In the genomic region with DNA sequence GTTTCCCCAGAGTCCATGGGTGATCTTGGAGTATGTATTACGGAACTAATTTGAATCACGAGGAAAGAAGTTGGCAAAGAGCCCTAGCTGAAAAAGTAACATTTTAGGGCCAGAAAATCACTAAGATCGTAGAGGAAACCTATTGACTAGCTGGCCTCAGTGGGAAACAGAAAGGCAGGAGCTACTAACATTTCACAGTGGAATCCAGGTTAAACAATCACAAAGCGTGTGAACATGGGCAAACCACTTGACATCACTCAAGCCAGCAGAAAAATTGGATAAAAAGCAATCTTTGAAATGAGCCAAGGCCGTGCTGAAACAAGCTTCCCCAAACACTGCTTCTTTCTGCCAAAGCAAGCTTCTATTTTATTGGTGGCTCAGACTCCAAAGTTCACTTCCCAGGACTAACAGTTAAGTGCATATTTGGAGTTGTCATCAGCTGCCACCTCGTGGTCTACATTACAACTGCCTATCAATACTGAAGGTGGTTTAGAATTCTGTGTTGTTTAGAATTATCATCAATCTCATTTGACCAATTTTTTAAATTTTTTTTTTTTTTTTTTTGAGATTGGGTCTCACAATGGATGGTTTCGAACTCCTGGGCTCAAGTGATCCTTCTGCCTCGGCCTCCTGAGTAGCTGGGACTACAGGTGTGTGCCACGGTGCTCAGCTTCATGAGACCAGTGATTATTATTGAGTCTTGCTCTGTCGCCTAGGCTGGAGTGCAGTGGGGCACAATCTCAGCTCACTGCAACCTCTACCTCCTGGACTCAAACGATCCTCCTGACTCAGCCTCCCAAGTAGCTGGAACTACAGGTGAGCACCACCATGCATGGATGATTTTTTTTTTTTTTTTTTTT, we compare ENCODE assay signal across 8 cellular contexts. TPM values are rescaled to one million over a fixed set of nuclear protein-coding genes. Genes with fewer than 3 reads are reported as not detected.
DNase-seq lines count a peak whose midpoint lies in the region; ATAC-seq and TF ChIP-seq lines count a peak whose summit lies in the region.

No MANE protein-coding gene starts in this region.

- peak overlapping the region in 4 of 5 donors; percentile 52 to 75 (median 60) for H3K27ac ChIP-seq in stomach

- TF ChIP-seq EP300 in stomach (IDR thresholded peaks at IDR 0.05): no peak

- intact Hi-C loops in stomach (cut with DNase I; ENCODE audit: low total_unique reads): loop anchor here (5.0 kb wide), 1 partner anchor 168 kb away; a partner anchor contains a TSS

- no peak overlapping the region for H3K4me3 Mint-ChIP-seq in chondrocyte (ENCODE audit: unreplicated experiment)

- H3K9me3 ChIP-seq in MG63 (no peaks in the 10 kb centered on the region), stomach (no peaks in the 10 kb centered on the region)

- 33 to 49% (median 37%) methylated on average over 11 of the region's 11 CpGs for whole genome bisulfite sequencing in stomach, 5 donors

- H3K36me3 Mint-ChIP-seq in chondrocyte (ENCODE audit: low read depth): peaks cover 21% of the 10 kb centered on the region

- H3K27me3 ChIP-seq in MG63 (no peaks in the 10 kb centered on the region), stomach (no peaks in the 10 kb centered on the region)

- H3K4me3 ChIP-seq in MG63 (no peak overlapping the region), stomach (no peak overlapping the region)

- peaks cover 5 to 29% (median 17%) of the 10 kb centered on the region in 4 donors for H3K4me1 ChIP-seq in stomach

- TF ChIP-seq POLR2A in stomach (IDR thresholded peaks at IDR 0.05): peak in 1 of 4 donors; percentile 4

- no peaks in the 10 kb centered on the region for H3K27me3 Mint-ChIP-seq in chondrocyte (ENCODE audit: low read depth)

- ATAC-seq in GM18870 (IDR thresholded peaks at IDR 0.05; ENCODE audit: unreplicated experiment) (no peak), HG03439 (IDR thresholded peaks at IDR 0.05; ENCODE audit: unreplicated experiment) (no peak)

- H3K27ac Mint-ChIP-seq in chondrocyte (ENCODE audit: unreplicated experiment): peak overlapping the region; percentile 32

- peaks cover 3% of the 10 kb centered on the region for H3K4me1 Mint-ChIP-seq in chondrocyte (ENCODE audit: low read depth)

- H3K36me3 ChIP-seq in MG63 (peaks cover 43% of the 10 kb centered on the region), stomach (peaks cover 35 to 47% (median 44%) of the 10 kb centered on the region in 4 donors)

- TF ChIP-seq CTCF in chondrocyte (IDR thresholded peaks at IDR 0.05): peak; percentile 83
- peak in 5 of 7 experiments; percentile 52 to 86 (median 71) for TF ChIP-seq CTCF in stomach (IDR thresholded peaks at IDR 0.05)

- peak; percentile 63 for DNase-seq in ELR (ENCODE audit: low read depth)
- DNase-seq in MG63: peak; percentile 35
- DNase-seq in T-helper 1 cell: peak in 4 of 5 donors; percentile 23 to 48 (median 31)
- no peak for DNase-seq in chondrocyte (ENCODE audit: low spot score)
- peak; percentile 43 for DNase-seq in kidney glomerular epithelial cell (lab: John Stamatoyannopoulos, UW)
- peak; percentile 58 for DNase-seq in stomach

- H3K9me3 Mint-ChIP-seq in chondrocyte (ENCODE audit: low read depth): no peaks in the 10 kb centered on the region

RNA-seq across cellular contexts. Expression of a gene that starts 10.6 kb away (rescaled TPM):
- total RNA-seq in MG63 (2014; rRNA removed; shearing (Covaris generic); ENCODE audit: low replicate concordance): 2,114 and 2,633 TPM in 2 replicates
- total RNA-seq in chondrocyte: 751 to 941 TPM (median 771 TPM) in 3 replicates
- 1,000 to 10,000 TPM in 4 of 5 donors, 100 to 1,000 TPM in 1; 371 to 2,165 (median 1,796) TPM for total RNA-seq in stomach
- 1,000 to 10,000 TPM; 3,296 to 4,063 (median 3,349) TPM for polyA plus RNA-seq in stomach

RNA-seq across cellular contexts. Expression of a gene that starts 22.8 kb away (rescaled TPM):
- total RNA-seq in MG63 (2014; rRNA removed; shearing (Covaris generic); ENCODE audit: low replicate concordance): 2.6 and 6.2 TPM in 2 replicates
- total RNA-seq in chondrocyte (21.6 to 25.9 TPM (median 22.0 TPM) in 3 replicates), stomach (10 to 100 TPM in 3 of 5 donors, 1 to 10 TPM in 2; 8.8 to 34.0 (median 22.3) TPM)
- polyA plus RNA-seq in stomach: 10 to 100 TPM in 2 of 3 donors, 1 to 10 TPM in 1; 8.7 to 13.6 (median 12.6) TPM

RNA-seq across cellular contexts. Expression of a gene that starts 50.6 kb away (rescaled TPM):
- not detected in 2 replicates for total RNA-seq in MG63 (2014; rRNA removed; shearing (Covaris generic); ENCODE audit: low replicate concordance)
- total RNA-seq in chondrocyte (0.15 to 0.21 TPM in 2 of 3 replicates, not detected in the other), stomach (1 to 10 TPM in 1 of 5 donors, under 1 TPM in 2, not detected in 2; under 0.01 to 2.2 (median 0.37) TPM)
- polyA plus RNA-seq in stomach: 1 to 10 TPM in 1 of 3 donors, under 1 TPM in 2; 0.25 to 1.6 (median 0.61) TPM
